8 cellular contexts compared by ENCODE assay signal in genomic region chr7:38169862-38170261, GRCh38. TPM values are rescaled to one million over a fixed set of nuclear protein-coding genes. Genes with fewer than 3 reads are reported as not detected.
DNase-seq lines count a peak whose midpoint lies in the region; ATAC-seq lines count a peak whose summit lies in the region.

No MANE protein-coding gene starts in this region.

- peaks cover 7% of the 10 kb centered on the region for H3K4me1 ChIP-seq in SJSA1 (replicated peaks)

- POLR2A ChIA-PET in activated CD4-positive, alpha-beta memory T cell treated with anti-CD3 and anti-CD28 coated beads for 36 hours (lab: Charles Lee): no interaction called here

- intact Hi-C loops in activated CD4-positive, alpha-beta memory T cell treated with anti-CD3 and anti-CD28 coated beads for 36 hours (cut with micrococcal nuclease): no loop called here

- H3K4me1 Mint-ChIP-seq in activated CD4-positive, alpha-beta memory T cell treated with anti-CD3 and anti-CD28 coated beads for 36 hours (ENCODE audit: low read depth): peaks cover 28% of the 10 kb centered on the region

- 0 out of 2 replicates have a peak, but pooled peaks cover 2% of the 10 kb centered on the region for H3K27me3 ChIP-seq in SJSA1 (replicated peaks)

- no peak overlapping the region for H3K27ac Mint-ChIP-seq in activated CD4-positive, alpha-beta memory T cell treated with anti-CD3 and anti-CD28 coated beads for 36 hours

- H3K36me3 ChIP-seq in SJSA1: no peaks in the 10 kb centered on the region

- no peaks in the 10 kb centered on the region for H3K9me3 ChIP-seq in SJSA1 (replicated peaks)

- no peaks in the 10 kb centered on the region for H3K9me3 Mint-ChIP-seq in activated CD4-positive, alpha-beta memory T cell treated with anti-CD3 and anti-CD28 coated beads for 36 hours

- peak; percentile 69 for DNase-seq in EL
- peak; percentile 47 to 62 for DNase-seq in SJSA1 (ENCODE audit: low read depth in 1 of 2, low spot score in 2 of 2)
- DNase-seq in left kidney (ENCODE audit: low read depth, low spot score): peak; percentile 18
- no peak for DNase-seq in NCI-H1092 (lab: John Stamatoyannopoulos, UW)
- no peak for DNase-seq in cerebellar nuclear complex (lab: John Stamatoyannopoulos, UW)
- no peak for DNase-seq in activated CD4-positive, alpha-beta memory T cell treated with anti-CD3 and anti-CD28 coated beads for 36 hours
- no peak for DNase-seq in activated effector memory CD4-positive, alpha-beta T cell treated with Interleukin-2 at 50 U/mL for 16 hours

- CTCF ChIA-PET in activated CD4-positive, alpha-beta memory T cell treated with anti-CD3 and anti-CD28 coated beads for 36 hours (lab: Charles Lee): interaction anchor here (1.2 to 1.7 kb wide), 4 partner anchors 53 to 204 kb away, joined by 4 to 5 read pairs (median 4); no protein-coding TSS in a partner anchor

- H3K4me3 Mint-ChIP-seq in activated CD4-positive, alpha-beta memory T cell treated with anti-CD3 and anti-CD28 coated beads for 36 hours: no peak overlapping the region

- no peak overlapping the region for H3K27ac ChIP-seq in SJSA1

- no peaks in the 10 kb centered on the region for H3K36me3 Mint-ChIP-seq in activated CD4-positive, alpha-beta memory T cell treated with anti-CD3 and anti-CD28 coated beads for 36 hours

- no peak overlapping the region for H3K4me3 ChIP-seq in SJSA1

- peaks cover 21% of the 10 kb centered on the region for H3K27me3 Mint-ChIP-seq in activated CD4-positive, alpha-beta memory T cell treated with anti-CD3 and anti-CD28 coated beads for 36 hours

- peak; percentile 70 for ATAC-seq in HG02610 (IDR thresholded peaks at IDR 0.05; ENCODE audit: unreplicated experiment)

RNA-seq across cellular contexts. Expression of gene STARD3NL, which starts 8.2 kb away (rescaled TPM):
- 117 and 207 TPM in 2 replicates for total RNA-seq in SJSA1 (2014; rRNA removed; shearing (Covaris generic))
- total RNA-seq in activated CD4-positive, alpha-beta memory T cell treated with anti-CD3 and anti-CD28 coated beads for 36 hours: 10 to 100 TPM; 34.4 to 34.7 TPM

Comparison
In these comparisons a context has a peak if more than half of its experiments do, and no peak if none do; other contexts are left out.
1. DNase-seq: peak in EL (single experiment), SJSA1 (2 of 2) and left kidney (single experiment); none in NCI-H1092 (single experiment), cerebellar nuclear complex (0 of 2), activated CD4-positive, alpha-beta memory T cell treated with anti-CD3 and anti-CD28 coated beads for 36 hours (single experiment) and activated effector memory CD4-positive, alpha-beta T cell treated with Interleukin-2 at 50 U/mL for 16 hours (single experiment).